16 cellular contexts compared by ENCODE assay signal in genomic region chr6:3427740-3428085, GRCh38. TPM values are rescaled to one million over a fixed set of nuclear protein-coding genes. Genes with fewer than 3 reads are reported as not detected.
A peak's percentile ranks its signal among the peaks of the same experiment; 100 is the strongest.
DNase-seq lines count a peak whose midpoint lies in the region; ATAC-seq and TF ChIP-seq lines count a peak whose summit lies in the region.
"Had no signal": no experiment of that assay in that cellular context is flagged by ENCODE, and none has a peak within 500 bp of the region (broad histone marks: within the 10 kb centered on the region; RNA-seq: fewer than 3 reads in every experiment).

No MANE protein-coding gene starts in this region.

- H3K4me3 ChIP-seq in body of pancreas = no peak overlapping the region
- H3K4me3 ChIP-seq in right atrium auricular region = no peak overlapping the region
- H3K4me3 ChIP-seq in prostate gland = no peak overlapping the region
- H3K4me3 ChIP-seq: SJCRH30 had no signal

- H3K36me3 Mint-ChIP-seq in activated T-cell treated with anti-CD3 and anti-CD28 coated beads, Interleukin-2, amount 50 U/mL, for 24 hours (ENCODE audit: low read depth) = no peaks in the 10 kb centered on the region
- H3K36me3 Mint-ChIP-seq: activated naive CD8-positive, alpha-beta T cell treated with anti-CD3 and anti-CD28 coated beads, Interleukin-2, amount 10 ng/mL, durations not matched to agents 7 days and 5 days had no signal

- intact Hi-C loops in body of pancreas (cut with DNase I) (no loop called here), prostate gland (cut with DNase I) (no loop called here)

- no peak overlapping the region for H3K4me3 Mint-ChIP-seq in activated T-cell treated with anti-CD3 and anti-CD28 coated beads, Interleukin-2, amount 50 U/mL, for 24 hours
- H3K4me3 Mint-ChIP-seq: activated naive CD8-positive, alpha-beta T cell treated with anti-CD3 and anti-CD28 coated beads, Interleukin-2, amount 10 ng/mL, durations not matched to agents 7 days and 5 days had no signal

- H3K9me3 ChIP-seq in body of pancreas = no peaks in the 10 kb centered on the region
- no peaks in the 10 kb centered on the region for H3K9me3 ChIP-seq in right atrium auricular region
- no peaks in the 10 kb centered on the region for H3K9me3 ChIP-seq in prostate gland
- H3K9me3 ChIP-seq: SJCRH30 had no signal

- DNase-seq in GM03348 (ENCODE audit: low spot score) (peak; percentile 62), body of pancreas (peak; percentile 78 to 91 (median 85)), right atrium auricular region (ENCODE audit: low spot score) (peak; percentile 67), prostate gland (ENCODE audit: low spot score) (peak; percentile 31), NCI-H446 treated with DMSO at 0.1 percent for 48 hours (lab: John Stamatoyannopoulos, UW) (no peak), SIG-M5 (lab: John Stamatoyannopoulos, UW) (no peak)
- DNase-seq in activated T-cell treated with anti-CD3 and anti-CD28 coated beads, Interleukin-2, amount 50 U/mL, for 24 hours = no peak
- DNase-seq: activated naive CD8-positive, alpha-beta T cell treated with anti-CD3 and anti-CD28 coated beads, Interleukin-2, amount 10 ng/mL, durations not matched to agents 7 days and 5 days; cortex of kidney; KBM-7; NCI-H187 treated with DMSO at 0.1 percent for 48 hours; NCI-H748 treated with DMSO at 0.1 percent for 48 hours; occipital lobe; SJCRH30; WERI-Rb-1 had no signal

- TF ChIP-seq CTCF in body of pancreas (IDR thresholded peaks at IDR 0.05) = peak in 3 of 7 experiments; percentile 20 to 23 (median 23)
- TF ChIP-seq CTCF in right atrium auricular region (IDR thresholded peaks at IDR 0.05) = no peak
- no peak for TF ChIP-seq CTCF in prostate gland (IDR thresholded peaks at IDR 0.05)

- 9 to 15% methylated on average over 6 to 10 of the region's 10 CpGs for WGBS in body of pancreas, 2 donors
- 20% methylated on average over 10 of the region's 10 CpGs for WGBS in prostate gland

- no peaks in the 10 kb centered on the region for H3K36me3 ChIP-seq in body of pancreas (replicated peaks in 1 of 2; ENCODE audit: insufficient read depth in 1 of 2, low read depth in 2 of 2)
- H3K36me3 ChIP-seq in right atrium auricular region = no peaks in the 10 kb centered on the region
- H3K36me3 ChIP-seq in prostate gland = no peaks in the 10 kb centered on the region
- H3K36me3 ChIP-seq: SJCRH30 had no signal

- no peaks in the 10 kb centered on the region for H3K27me3 Mint-ChIP-seq in activated T-cell treated with anti-CD3 and anti-CD28 coated beads, Interleukin-2, amount 50 U/mL, for 24 hours

- H3K27me3 ChIP-seq in body of pancreas (no peaks in the 10 kb centered on the region), right atrium auricular region (no peaks in the 10 kb centered on the region), prostate gland (replicated peaks; ENCODE audit: insufficient read depth) (no peaks in the 10 kb centered on the region)
- H3K27me3 ChIP-seq: SJCRH30 had no signal

- ATAC-seq in body of pancreas (peak; percentile 87), HG03460 (IDR thresholded peaks at IDR 0.05; ENCODE audit: unreplicated experiment) (no peak)

- no peaks in the 10 kb centered on the region for H3K4me1 Mint-ChIP-seq in activated T-cell treated with anti-CD3 and anti-CD28 coated beads, Interleukin-2, amount 50 U/mL, for 24 hours (ENCODE audit: low read depth)
- H3K4me1 Mint-ChIP-seq: activated naive CD8-positive, alpha-beta T cell treated with anti-CD3 and anti-CD28 coated beads, Interleukin-2, amount 10 ng/mL, durations not matched to agents 7 days and 5 days had no signal

- H3K27ac ChIP-seq in body of pancreas (peak overlapping the region in 2 of 4 donors; percentile 10 to 12), right atrium auricular region (no peak overlapping the region), prostate gland (peak overlapping the region in 1 of 2 donors; percentile 21)
- H3K27ac ChIP-seq: SJCRH30, WERI-Rb-1 had no signal

- H3K27ac Mint-ChIP-seq in activated T-cell treated with anti-CD3 and anti-CD28 coated beads, Interleukin-2, amount 50 U/mL, for 24 hours = no peak overlapping the region
- H3K27ac Mint-ChIP-seq: activated naive CD8-positive, alpha-beta T cell treated with anti-CD3 and anti-CD28 coated beads, Interleukin-2, amount 10 ng/mL, durations not matched to agents 7 days and 5 days had no signal

- TF ChIP-seq POLR2A in body of pancreas (IDR thresholded peaks at IDR 0.05) (no peak), prostate gland (IDR thresholded peaks at IDR 0.05) (no peak)

- H3K4me1 ChIP-seq in body of pancreas (peaks cover 19% of the 10 kb centered on the region), right atrium auricular region (peaks cover 0 to 11% of the 10 kb centered on the region in 2 donors), prostate gland (replicated peaks) (peaks cover 2% of the 10 kb centered on the region)
- H3K4me1 ChIP-seq: SJCRH30 had no signal

- H3K9me3 Mint-ChIP-seq in activated T-cell treated with anti-CD3 and anti-CD28 coated beads, Interleukin-2, amount 50 U/mL, for 24 hours = no peaks in the 10 kb centered on the region
- H3K9me3 Mint-ChIP-seq: activated naive CD8-positive, alpha-beta T cell treated with anti-CD3 and anti-CD28 coated beads, Interleukin-2, amount 10 ng/mL, durations not matched to agents 7 days and 5 days had no signal

RNA-seq across cellular contexts. Expression of gene SLC22A23, which starts 29.1 kb away (rescaled TPM):
- 10 to 100 TPM; 20.4 to 32.2 TPM for total RNA-seq in body of pancreas
- 1 to 10 TPM; 2.9 to 7.2 TPM for total RNA-seq in right atrium auricular region
- 100 to 1,000 TPM in 1 of 2 donors, 10 to 100 TPM in 1; 53.1 to 129 TPM for total RNA-seq in prostate gland

Comparison
In these comparisons a context has a peak if more than half of its experiments do, and no peak if none do; other contexts are left out.
1. DNase-seq: peak in GM03348 (single experiment), body of pancreas (4 of 4), right atrium auricular region (single experiment) and prostate gland (single experiment); none in NCI-H446 treated with DMSO at 0.1 percent for 48 hours (single experiment), SIG-M5 (single experiment) and activated T-cell treated with anti-CD3 and anti-CD28 coated beads, Interleukin-2, amount 50 U/mL, for 24 hours (single experiment).